In genomic region chr4:70994387-70995099, GRCh38 we compare ENCODE assay signal across 8 cellular contexts. TPM values are rescaled to one million over a fixed set of nuclear protein-coding genes. Genes with fewer than 3 reads are reported as not detected.
DNase-seq lines count a peak whose midpoint lies in the region; ATAC-seq, FAIRE-seq and TF ChIP-seq lines count a peak whose summit lies in the region.

No MANE protein-coding gene starts in this region.

- H3K79me2 ChIP-seq in keratinocyte (ENCODE audit: control insufficient read depth, insufficient read depth, low read length) = peaks cover 24% of the 10 kb centered on the region

- H3K4me1 ChIP-seq in keratinocyte (ENCODE audit: control insufficient read depth, extremely low read depth, insufficient read depth, low read length) (peaks cover 15% of the 10 kb centered on the region), upper lobe of right lung (peaks cover 14% of the 10 kb centered on the region), mucosa of descending colon (ENCODE audit: low read depth) (peaks cover 12% of the 10 kb centered on the region)

- ATAC-seq in GM19043 (IDR thresholded peaks at IDR 0.05; ENCODE audit: low read depth, unreplicated experiment) (peak; percentile 32), HG03378 (IDR thresholded peaks at IDR 0.05; ENCODE audit: unreplicated experiment) (peak; percentile 66), upper lobe of right lung (no peak), mucosa of descending colon (no peak)

- H3K4me2 ChIP-seq in keratinocyte (ENCODE audit: control insufficient read depth, extremely low read depth, insufficient read depth, low read depth, low read length) = peak overlapping the region; percentile 99

- peak overlapping the region; percentile 84 for H3K9ac ChIP-seq in keratinocyte (ENCODE audit: control insufficient read depth, extremely low read depth, insufficient read depth, low read length)

- peak overlapping the region; percentile 96 for H2AFZ ChIP-seq in keratinocyte (ENCODE audit: control insufficient read depth, low read length)

- peak overlapping the region; percentile 85 to 88 (median 86) for H3K4me3 ChIP-seq in keratinocyte (ENCODE audit: control insufficient read depth in 2 of 3, extremely low read depth in 1 of 3, insufficient read depth in 2 of 3, low read depth in 1 of 3, low read length in 3 of 3)
- H3K4me3 ChIP-seq in upper lobe of right lung = peak overlapping the region; percentile 62
- H3K4me3 ChIP-seq in mucosa of descending colon = no peak overlapping the region

- H3K9me1 ChIP-seq in keratinocyte (ENCODE audit: control insufficient read depth, extremely low read depth, insufficient read depth, low read length) = no peaks in the 10 kb centered on the region

- H3K27ac ChIP-seq in VCaP (peak overlapping the region; percentile 86), keratinocyte (ENCODE audit: control insufficient read depth, insufficient read depth, low read length) (no peak overlapping the region), upper lobe of right lung (no peak overlapping the region)

- no peaks in the 10 kb centered on the region for H3K36me3 ChIP-seq in keratinocyte (ENCODE audit: control insufficient read depth in 2 of 2, extremely low read depth in 1 of 2, insufficient read depth in 2 of 2, low read length in 2 of 2)
- H3K36me3 ChIP-seq in upper lobe of right lung = peaks cover 10% of the 10 kb centered on the region
- H3K36me3 ChIP-seq in mucosa of descending colon (ENCODE audit: low read depth) = no peaks in the 10 kb centered on the region

- H4K20me1 ChIP-seq in keratinocyte (ENCODE audit: control insufficient read depth, extremely low read depth, insufficient read depth, low read length) = no peaks in the 10 kb centered on the region

- intact Hi-C loops in upper lobe of right lung (cut with DNase I) = no loop called here
- intact Hi-C loops in mucosa of descending colon (cut with DNase I, micrococcal nuclease) = loop anchor here in 1 of 2 donors (10.0 kb wide), 1 partner anchor 170 kb away; no protein-coding TSS in a partner anchor

- dilution Hi-C loops in keratinocyte (cut with MboI; ENCODE audit: extremely low pct_ligation_motif_present, low sequenced_read_pairs) = no loop called here

- peak; percentile 66 to 73 for DNase-seq in AML-193 (lab: John Stamatoyannopoulos, UW)
- no peak for DNase-seq in keratinocyte (ENCODE audit: low read depth, low spot score)
- no peak for DNase-seq in upper lobe of right lung
- no peak for DNase-seq in NCI-H128 (lab: John Stamatoyannopoulos, UW; ENCODE audit: unreplicated experiment)
- no peak for DNase-seq in mucosa of descending colon

- H3K27me3 ChIP-seq in keratinocyte (ENCODE audit: control insufficient read depth, extremely low read depth, insufficient read depth, low read length) = no peaks in the 10 kb centered on the region
- H3K27me3 ChIP-seq in upper lobe of right lung = no peaks in the 10 kb centered on the region

- no peak for FAIRE-seq in keratinocyte (lab: Jason Lieb, UNC)

- H3K9me3 ChIP-seq in keratinocyte (ENCODE audit: control insufficient read depth, low read depth, low read length) (no peaks in the 10 kb centered on the region), upper lobe of right lung (no peaks in the 10 kb centered on the region), mucosa of descending colon (no peaks in the 10 kb centered on the region)

- TF ChIP-seq CTCF in VCaP (conservative IDR thresholded peaks at IDR 0.05) (no peak), keratinocyte (optimal IDR thresholded peaks at IDR 0.05 in 1 of 3, IDR thresholded peaks at IDR 0.05 in 1 of 3, conservative IDR thresholded peaks at IDR 0.05 in 1 of 3; ENCODE audit: extremely low read depth in 1 of 3, insufficient read depth in 2 of 3, low read length in 3 of 3) (no peak), upper lobe of right lung (IDR thresholded peaks at IDR 0.05) (no peak), mucosa of descending colon (IDR thresholded peaks at IDR 0.05) (no peak)

RNA-seq across cellular contexts. Expression of gene DCK, which starts 1.1 kb away (rescaled TPM):
- 4.4 to 11.3 TPM (median 7.2 TPM) in 3 replicates for polyA plus RNA-seq in keratinocyte
- 11.7 TPM for polyA plus RNA-seq in keratinocyte (2011; ENCODE audit: low read depth)
- 5.0 and 8.3 TPM in 2 replicates for polyA plus RNA-seq in keratinocyte (2011; cell fraction: cytosol; rRNA removed)
- 3.9 and 4.8 TPM in 2 replicates for polyA plus RNA-seq in keratinocyte (2011; cell fraction: nucleus; rRNA removed)
- polyA plus RNA-seq in keratinocyte (2012; ENCODE audit: low replicate concordance) = 7.3 and 7.8 TPM in 2 replicates
- 0.43 to 3.9 TPM (median 1.3 TPM) in 3 replicates for polyA minus RNA-seq in keratinocyte
- 3.6 TPM for polyA minus RNA-seq in keratinocyte (2011; cell fraction: cytosol; rRNA and poly(A)+ RNA removed)
- 2.2 and 4.1 TPM in 2 replicates for polyA minus RNA-seq in keratinocyte (2011; cell fraction: nucleus; rRNA and poly(A)+ RNA removed)
- total RNA-seq in upper lobe of right lung (16.6 TPM), mucosa of descending colon (10 to 100 TPM in 2 of 3 donors, 1 to 10 TPM in 1; 9.5 to 16.9 (median 11.1) TPM)

Comparison
In these comparisons a context has a peak if more than half of its experiments do, and no peak if none do; other contexts are left out.
1. DNase-seq: peak in AML-193 (2 of 2); none in keratinocyte (single experiment), upper lobe of right lung (single experiment), NCI-H128 (single experiment) and mucosa of descending colon (0 of 3).
2. ATAC-seq: peak in GM19043 (single experiment) and HG03378 (single experiment); none in upper lobe of right lung (single experiment) and mucosa of descending colon (single experiment).